In genomic region chr7:90917536-90917935, GRCh38 we compare ENCODE assay signal across 23 cellular contexts.
"Had no signal": no experiment of that assay in that cellular context is flagged by ENCODE, and none has a peak within 500 bp of the region (broad histone marks: within the 10 kb centered on the region; RNA-seq: fewer than 3 reads in every experiment).

No MANE protein-coding gene starts in this region.

- DNase-seq: activated B cell treated with CpG ODN at 0.5 μM for 24 hours; activated CD4-positive, alpha-beta T cell treated with anti-CD3 and anti-CD28 coated beads, Interleukin-2, amount 50 U/mL, for 1 hour; activated CD8-positive, alpha-beta T cell treated with anti-CD3 and anti-CD28 coated beads for 36 hours; activated gamma-delta T cell treated with Interleukin-2 at 50 U/mL for 16 hours; activated naive CD8-positive, alpha-beta T cell treated with anti-CD3 and anti-CD28 coated beads, Interleukin-2, amount 50 U/mL, for 24 hours; activated T-cell treated with anti-CD3 and anti-CD28 coated beads, Interleukin-2, amount 50 U/mL, for 4 hours; dermis blood vessel endothelial cell; effector CD4-positive, alpha-beta T cell; foreskin keratinocyte; heart left ventricle; hypothalamus; immature natural killer cell; kidney; left colon; midbrain; naive thymus-derived CD4-positive, alpha-beta T cell; ovary; retina; stimulated activated CD4-positive, alpha-beta T cell treated with anti-CD3 and anti-CD28 coated beads, Interleukin-12 subunit alpha, Interleukin-12 subunit beta, amount 100 ng/mL, for 4 hours; stimulated activated CD4-positive, alpha-beta T cell treated with anti-CD3 and anti-CD28 coated beads, Interleukin-4, amount 100 ng/mL, for 24 hours; stimulated activated naive CD8-positive, alpha-beta T cell treated with anti-CD3 and anti-CD28 coated beads, Interleukin-15, amount 100 ng/mL, for 72 hours; substantia nigra; uterus had no signal
